In the genomic region with DNA sequence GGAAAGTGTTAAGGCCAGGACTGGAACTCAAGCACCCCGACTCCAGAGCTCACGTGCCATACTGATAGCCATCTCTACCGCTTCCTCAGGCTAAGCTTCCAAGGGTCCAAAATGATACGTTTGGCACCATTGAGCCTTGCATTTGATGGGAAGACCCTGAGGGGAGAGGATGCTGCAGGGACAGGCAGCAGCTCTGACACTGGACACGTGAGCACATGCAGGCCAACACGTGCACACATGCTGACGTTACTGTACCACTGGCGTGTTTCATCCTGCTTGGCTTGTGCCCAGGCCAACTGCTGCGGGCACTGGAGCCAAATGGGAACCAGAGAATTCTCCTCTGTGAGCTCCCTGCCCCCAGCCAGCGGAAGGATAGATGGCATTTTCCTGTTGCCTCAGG, we compare ENCODE assay signal across 1 cellular context.
TF ChIP-seq lines count a peak whose summit lies in the region.

No MANE protein-coding gene starts in this region.

TF ChIP-seq in SK-N-SH, 30 proteins besides CTCF, POLR2A, EP300 and RAD21 (continued from another document):
- TF ChIP-seq, protein P1, sequence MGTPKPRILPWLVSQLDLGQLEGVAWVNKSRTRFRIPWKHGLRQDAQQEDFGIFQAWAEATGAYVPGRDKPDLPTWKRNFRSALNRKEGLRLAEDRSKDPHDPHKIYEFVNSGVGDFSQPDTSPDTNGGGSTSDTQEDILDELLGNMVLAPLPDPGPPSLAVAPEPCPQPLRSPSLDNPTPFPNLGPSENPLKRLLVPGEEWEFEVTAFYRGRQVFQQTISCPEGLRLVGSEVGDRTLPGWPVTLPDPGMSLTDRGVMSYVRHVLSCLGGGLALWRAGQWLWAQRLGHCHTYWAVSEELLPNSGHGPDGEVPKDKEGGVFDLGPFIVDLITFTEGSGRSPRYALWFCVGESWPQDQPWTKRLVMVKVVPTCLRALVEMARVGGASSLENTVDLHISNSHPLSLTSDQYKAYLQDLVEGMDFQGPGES (IDR thresholded peaks at IDR 0.05; ENCODE audit: low read depth, low read length): no peak
- no peak for TF ChIP-seq FOXM1 (IDR thresholded peaks at IDR 0.05; ENCODE audit: low read depth)
